ENCODE assay signal across 19 cellular contexts in the genomic region with DNA sequence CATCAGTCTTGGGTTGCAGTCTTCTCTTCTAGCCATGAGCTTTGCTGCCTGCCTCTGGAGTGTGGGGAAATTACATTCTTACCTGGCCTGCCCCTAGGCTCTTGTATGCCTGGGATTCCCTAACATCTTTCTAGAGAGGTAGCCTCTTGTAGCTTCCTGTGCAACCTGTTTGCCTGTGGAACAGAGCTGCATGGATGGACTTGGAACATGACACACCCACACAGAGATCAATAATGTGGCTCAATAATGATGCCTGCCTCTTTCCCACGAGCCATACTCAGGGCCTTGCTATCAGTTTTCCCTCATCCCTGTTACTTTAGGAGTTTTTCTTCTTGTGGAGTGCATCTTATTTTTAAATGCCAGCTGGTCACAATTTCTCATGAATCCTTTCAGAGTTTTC. TPM values are rescaled to one million over a fixed set of nuclear protein-coding genes. Genes with fewer than 3 reads are reported as not detected.
DNase-seq lines count a peak whose midpoint lies in the region; ATAC-seq, FAIRE-seq and TF ChIP-seq lines count a peak whose summit lies in the region.
"Had no signal": no experiment of that assay in that cellular context is flagged by ENCODE, and none has a peak within 500 bp of the region (broad histone marks: within the 10 kb centered on the region; RNA-seq: fewer than 3 reads in every experiment).

No MANE protein-coding gene starts in this region.

- H2AK5ac ChIP-seq in trophoblast cell (ENCODE audit: low read length): no peak overlapping the region

- no peak overlapping the region for H3K18ac ChIP-seq in trophoblast cell (ENCODE audit: low read length)

- TF ChIP-seq POLR2A in HepG2 (IDR thresholded peaks at IDR 0.05; ENCODE audit: insufficient read depth in 1 of 2, low read depth in 2 of 2, low read length in 2 of 2): no peak

- no peaks in the 10 kb centered on the region for H3K9me3 ChIP-seq in Caco-2
- H3K9me3 ChIP-seq in HepG2 (ENCODE audit: low read length): no peaks in the 10 kb centered on the region
- H3K9me3 ChIP-seq in trophoblast cell (ENCODE audit: insufficient read depth, low read depth, low read length): no peaks in the 10 kb centered on the region
- H3K9me3 ChIP-seq in ascending aorta: no peaks in the 10 kb centered on the region
- H3K9me3 ChIP-seq: BLaER1 treated with 17β-estradiol and CSF1 and Interleukin-3, amounts not matched to agents 10 nM and 100 nM had no signal

- no peak overlapping the region for H3K4me2 ChIP-seq in HepG2 (ENCODE audit: low read depth, low read length)
- H3K4me2 ChIP-seq in trophoblast cell (ENCODE audit: low read length): no peak overlapping the region

- no peaks in the 10 kb centered on the region for H3K36me3 ChIP-seq in Caco-2 (ENCODE audit: control insufficient read depth, insufficient read depth, low read length)
- H3K36me3 ChIP-seq in HepG2 (replicated peaks in 1 of 2; ENCODE audit: control insufficient read depth in 1 of 2, insufficient read depth in 2 of 2, low read length in 2 of 2): no peaks in the 10 kb centered on the region
- no peaks in the 10 kb centered on the region for H3K36me3 ChIP-seq in trophoblast cell (ENCODE audit: control insufficient read depth in 1 of 2, insufficient read depth in 2 of 2, low read length in 2 of 2)
- H3K36me3 ChIP-seq in ascending aorta: no peaks in the 10 kb centered on the region
- H3K36me3 ChIP-seq: BLaER1 treated with 17β-estradiol and CSF1 and Interleukin-3, amounts not matched to agents 10 nM and 100 nM had no signal

- H2BK12ac ChIP-seq in trophoblast cell (ENCODE audit: low read length): no peak overlapping the region

- H3K27ac Mint-ChIP-seq in Caco-2 (ENCODE audit: unreplicated experiment): peak overlapping the region; percentile 1

- H3K4ac ChIP-seq in trophoblast cell (ENCODE audit: low read depth, low read length): no peak overlapping the region

- H3K9ac ChIP-seq in HepG2 (ENCODE audit: insufficient read depth, low read depth, low read length): no peak overlapping the region
- no peak overlapping the region for H3K9ac ChIP-seq in trophoblast cell (ENCODE audit: low read length)
- H3K9ac ChIP-seq: BLaER1 treated with 17β-estradiol and CSF1 and Interleukin-3, amounts not matched to agents 10 nM and 100 nM had no signal

- no peaks in the 10 kb centered on the region for H3K79me1 ChIP-seq in trophoblast cell (ENCODE audit: low read length)

- H2BK5ac ChIP-seq in trophoblast cell (ENCODE audit: low read depth, low read length, poor library complexity): no peak overlapping the region

- 17% methylated on average over 1 of the region's 1 CpG for WGBS in HepG2 (ENCODE audit: low lambda C conversion rate)
- WGBS in trophoblast cell (ENCODE audit: extremely low coverage, insufficient coverage, insufficient read length): no CpG with 5 or more reads among the region's 1 CpG

- H3K4me1 ChIP-seq in Caco-2 (no peaks in the 10 kb centered on the region), HepG2 (ENCODE audit: insufficient read depth, low read length) (peaks cover 9% of the 10 kb centered on the region), trophoblast cell (ENCODE audit: control insufficient read depth in 1 of 2, insufficient read depth in 2 of 2, low read length in 2 of 2) (no peaks in the 10 kb centered on the region), ascending aorta (no peaks in the 10 kb centered on the region)

- H3K27ac ChIP-seq in coronary artery (no peak overlapping the region), HepG2 (ENCODE audit: extremely low read length, insufficient read depth, low read length) (no peak overlapping the region), trophoblast cell (ENCODE audit: low read depth, low read length) (no peak overlapping the region), ascending aorta (no peak overlapping the region)
- H3K27ac ChIP-seq: BLaER1 treated with 17β-estradiol and CSF1 and Interleukin-3, amounts not matched to agents 10 nM and 100 nM had no signal

- no peaks in the 10 kb centered on the region for H3K27me3 Mint-ChIP-seq in Caco-2 (ENCODE audit: insufficient read depth, unreplicated experiment)
- H3K27me3 Mint-ChIP-seq: CD4-positive, CD25-positive, alpha-beta regulatory T cell had no signal

- no peak overlapping the region for H2BK120ac ChIP-seq in trophoblast cell (ENCODE audit: insufficient read depth, low read length, poor library complexity)

- no peak overlapping the region for H3K23ac ChIP-seq in trophoblast cell (ENCODE audit: low read length)

- no peak overlapping the region for H4K12ac ChIP-seq in trophoblast cell (ENCODE audit: low read depth, low read length)

- no peak overlapping the region for H3K4me3 ChIP-seq in Caco-2 (ENCODE audit: low read depth, low read length)
- no peak overlapping the region for H3K4me3 ChIP-seq in coronary artery
- no peak overlapping the region for H3K4me3 ChIP-seq in HepG2 (replicated peaks in 1 of 3; ENCODE audit: insufficient read depth in 1 of 3, low read depth in 2 of 3, low read length in 3 of 3)
- no peak overlapping the region for H3K4me3 ChIP-seq in trophoblast cell (ENCODE audit: low read depth, low read length)
- H3K4me3 ChIP-seq in ascending aorta: no peak overlapping the region
- H3K4me3 ChIP-seq: BLaER1 treated with 17β-estradiol and CSF1 and Interleukin-3, amounts not matched to agents 10 nM and 100 nM had no signal

- in situ Hi-C loops in HepG2 (cut with HindIII; ENCODE audit: extremely low pct_ligation_motif_present, low pct_unique_long_range_greater_than_20kb): no loop called here

- CTCF ChIA-PET in Caco-2 (lab: Charles Lee): interaction anchor here (0.6 kb wide), 1 partner anchor 88 kb away, joined by 4 read pairs; no protein-coding TSS in a partner anchor
- CTCF ChIA-PET in HepG2 (lab: Yijun Ruan, JAX; ENCODE audit: low intra/inter-chr PET ratio, low total read pairs): no interaction called here

- TF ChIP-seq RAD21 in HepG2 (CRISPR knock-in tag; IDR thresholded peaks at IDR 0.05): no peak

- no peak overlapping the region for H4K8ac ChIP-seq in trophoblast cell (ENCODE audit: low read depth, low read length)

- no peak overlapping the region for H4K91ac ChIP-seq in trophoblast cell (ENCODE audit: low read depth, low read length)

- DNase-seq in Caco-2 (no peak), coronary artery (ENCODE audit: low spot score) (peak; percentile 16), HepG2 (ENCODE audit: low spot score) (no peak), trophoblast cell (peak; percentile 19 to 43), ascending aorta (ENCODE audit: low spot score in 2 of 2) (no peak)
- DNase-seq in activated naive CD4-positive, alpha-beta T cell treated with anti-CD3 and anti-CD28 coated beads, Interleukin-2, amount 50 U/mL, for 16 hours: no peak
- DNase-seq in stimulated activated naive CD8-positive, alpha-beta T cell treated with anti-CD3 and anti-CD28 coated beads, Interleukin-15, Interleukin-2, amounts not matched to agents 100 U/mL and 50 U/mL, for 24 hours: no peak
- DNase-seq: ACHN; CD4-positive, CD25-positive, alpha-beta regulatory T cell; DMS153; DMS79 treated with DMSO at 0.1 percent for 48 hours; EL; GOT3; H9 had no signal

- no peak overlapping the region for H2AFZ ChIP-seq in HepG2 (ENCODE audit: low read length)
- no peak overlapping the region for H2AFZ ChIP-seq in trophoblast cell (ENCODE audit: insufficient read depth, low read length, poor library complexity)

- no peaks in the 10 kb centered on the region for H3K36me3 Mint-ChIP-seq in Caco-2 (ENCODE audit: insufficient read depth, unreplicated experiment)
- H3K36me3 Mint-ChIP-seq: CD4-positive, CD25-positive, alpha-beta regulatory T cell had no signal

- peaks cover 5% of the 10 kb centered on the region for H3K4me1 Mint-ChIP-seq in Caco-2 (ENCODE audit: low read depth, unreplicated experiment)

- POLR2A ChIA-PET in Caco-2 (lab: Charles Lee) (no interaction called here), HepG2 (lab: Yijun Ruan, JAX) (interaction anchor here (1.3 kb wide), 1 partner anchor 19 kb away, joined by 3 read pairs; no protein-coding TSS in a partner anchor)

- no peak overlapping the region for H3K4me3 Mint-ChIP-seq in Caco-2 (ENCODE audit: unreplicated experiment)
- H3K4me3 Mint-ChIP-seq: CD4-positive, CD25-positive, alpha-beta regulatory T cell; H9 had no signal

- H4K20me1 ChIP-seq in HepG2 (ENCODE audit: insufficient read depth, low read length): no peaks in the 10 kb centered on the region; the same call in 1 of the 2 replicates

- no peak for FAIRE-seq in HepG2 (lab: Jason Lieb, UNC)
- FAIRE-seq: D721Med, G401.6, GM12891, HTR-8/SVneo had no signal

- BruUV-seq in Caco-2 (replicated peaks; lab: Mats Ljungman, UMichigan) (no TSS peak), HepG2 (replicated peaks; lab: Mats Ljungman, UMichigan) (no TSS peak)

- no peaks in the 10 kb centered on the region for H3K9me3 Mint-ChIP-seq in Caco-2 (ENCODE audit: unreplicated experiment)
- H3K9me3 Mint-ChIP-seq: CD4-positive, CD25-positive, alpha-beta regulatory T cell; H9 had no signal

- TF ChIP-seq CTCF in Caco-2 (IDR thresholded peaks at IDR 0.05; ENCODE audit: insufficient read depth in 1 of 2, low read depth in 1 of 2, low read length in 1 of 2, severe bottlenecking in 1 of 2, unreplicated experiment in 1 of 2) (no peak), coronary artery (IDR thresholded peaks at IDR 0.05) (no peak), HepG2 (CRISPR knock-in tag; IDR thresholded peaks at IDR 0.05) (no peak), ascending aorta (IDR thresholded peaks at IDR 0.05) (no peak)

- peak; percentile 93 for ATAC-seq in HepG2
- ATAC-seq in stimulated activated naive CD8-positive, alpha-beta T cell treated with anti-CD3 and anti-CD28 coated beads, Interleukin-15, Interleukin-2, amounts not matched to agents 100 U/mL and 50 U/mL, for 24 hours: no peak

- intact Hi-C loops in Caco-2 (cut with micrococcal nuclease; ENCODE audit: unreplicated experiment): no loop called here
- intact Hi-C loops in HepG2 (cut with micrococcal nuclease; ENCODE audit: unreplicated experiment): no loop called here
- intact Hi-C loops in ascending aorta (cut with DNase I): no loop called here

- no peak for TF ChIP-seq EP300 in HepG2 (IDR thresholded peaks at IDR 0.05; ENCODE audit: low read depth in 2 of 2, low read length in 2 of 2)
- TF ChIP-seq EP300 in HepG2 (CRISPR knock-in tag; IDR thresholded peaks at IDR 0.05; ENCODE audit: borderline replicate concordance): no peak

- no peaks in the 10 kb centered on the region for H3K27me3 ChIP-seq in Caco-2 (replicated peaks; ENCODE audit: control insufficient read depth, insufficient read depth, low read length)
- H3K27me3 ChIP-seq in HepG2 (ENCODE audit: control insufficient read depth in 1 of 2, insufficient read depth in 2 of 2, low read length in 2 of 2): no peaks in the 10 kb centered on the region
- H3K27me3 ChIP-seq in trophoblast cell (ENCODE audit: insufficient read depth, low read length): no peaks in the 10 kb centered on the region
- H3K27me3 ChIP-seq in ascending aorta: no peaks in the 10 kb centered on the region
- H3K27me3 ChIP-seq: BLaER1 treated with 17β-estradiol and CSF1 and Interleukin-3, amounts not matched to agents 10 nM and 100 nM had no signal

- H3K79me2 ChIP-seq in HepG2 (ENCODE audit: insufficient read depth, low read length): peaks cover 11% of the 10 kb centered on the region
- H3K79me2 ChIP-seq in trophoblast cell (ENCODE audit: control insufficient read depth, insufficient read depth, low read length, poor library complexity): no peaks in the 10 kb centered on the region

- H3K14ac ChIP-seq in trophoblast cell (ENCODE audit: low read length): no peak overlapping the region

RNA-seq across cellular contexts. Expression of gene CHCHD6, which starts 11.4 kb away (rescaled TPM):
- total RNA-seq in Caco-2 (2022) (47.9 and 49.5 TPM in 2 replicates), HepG2 (2016; rRNA removed; fragmentation: Illumina TruSeq; extraction: Trizol) (20.3 and 24.8 TPM in 2 replicates), ascending aorta (1.2 TPM)
- total RNA-seq in HepG2 (2016; cell fraction: cytosol; rRNA removed; fragmentation: Illumina TruSeq; extraction: Trizol; ENCODE audit: low read depth): 10.6 and 13.0 TPM in 2 replicates
- 21.0 and 27.0 TPM in 2 replicates for total RNA-seq in HepG2 (2016; cell fraction: insoluble cytoplasmic fraction; rRNA removed; fragmentation: Illumina TruSeq; extraction: Trizol)
- total RNA-seq in HepG2 (2016; cell fraction: membrane; rRNA removed; fragmentation: Illumina TruSeq; extraction: Trizol): 12.4 and 16.6 TPM in 2 replicates
- total RNA-seq in HepG2 (2016; cell fraction: nucleus; rRNA removed; fragmentation: Illumina TruSeq; extraction: Trizol): 11.5 and 15.1 TPM in 2 replicates
- 18.5 and 20.8 TPM in 2 replicates for polyA plus RNA-seq in HepG2 (2011; rRNA removed)
- polyA plus RNA-seq in HepG2 (2011; cell fraction: cytosol; rRNA removed): 19.5 and 23.3 TPM in 2 replicates
- polyA plus RNA-seq in HepG2 (2011; cell fraction: nucleus; rRNA removed): 8.9 and 9.9 TPM in 2 replicates
- 10.9 and 12.0 TPM in 2 replicates for polyA plus RNA-seq in HepG2 (2012)
- polyA plus RNA-seq in HepG2 (2016; cell fraction: cytosol; fragmentation: Illumina TruSeq; extraction: Trizol; ENCODE audit: low read depth): 12.6 and 15.1 TPM in 2 replicates
- polyA plus RNA-seq in HepG2 (2016; cell fraction: insoluble cytoplasmic fraction; fragmentation: Illumina TruSeq; extraction: Trizol; ENCODE audit: low read depth): 28.8 and 28.9 TPM in 2 replicates
- 13.3 and 13.9 TPM in 2 replicates for polyA plus RNA-seq in HepG2 (2016; cell fraction: membrane; fragmentation: Illumina TruSeq; extraction: Trizol; ENCODE audit: low read depth)
- 15.3 and 19.3 TPM in 2 replicates for polyA plus RNA-seq in HepG2 (2016; cell fraction: nucleus; fragmentation: Illumina TruSeq; extraction: Trizol; ENCODE audit: insufficient read depth, low read depth)
- 5.3 and 6.9 TPM in 2 replicates for polyA minus RNA-seq in HepG2 (2011; rRNA and poly(A)+ RNA removed; ENCODE audit: low replicate concordance)
- 3.1 and 3.6 TPM in 2 replicates for polyA minus RNA-seq in HepG2 (2011; cell fraction: cytosol; rRNA and poly(A)+ RNA removed)
- 7.2 and 10.6 TPM in 2 replicates for polyA minus RNA-seq in HepG2 (2011; cell fraction: nucleus; rRNA and poly(A)+ RNA removed)
- polyA plus RNA-seq in trophoblast cell (2013): 5.9 and 6.1 TPM in 2 replicates

Comparison
In these comparisons a context has a peak if more than half of its experiments do, and no peak if none do; other contexts are left out.
1. DNase-seq: peak in coronary artery (single experiment) and trophoblast cell (2 of 2); none in Caco-2 (0 of 2), HepG2 (single experiment), activated naive CD4-positive, alpha-beta T cell treated with anti-CD3 and anti-CD28 coated beads, Interleukin-2, amount 50 U/mL, for 16 hours (single experiment), stimulated activated naive CD8-positive, alpha-beta T cell treated with anti-CD3 and anti-CD28 coated beads, Interleukin-15, Interleukin-2, amounts not matched to agents 100 U/mL and 50 U/mL, for 24 hours (single experiment) and ascending aorta (0 of 2).